ENCODE assay signal across 8 cellular contexts in the genomic region with DNA sequence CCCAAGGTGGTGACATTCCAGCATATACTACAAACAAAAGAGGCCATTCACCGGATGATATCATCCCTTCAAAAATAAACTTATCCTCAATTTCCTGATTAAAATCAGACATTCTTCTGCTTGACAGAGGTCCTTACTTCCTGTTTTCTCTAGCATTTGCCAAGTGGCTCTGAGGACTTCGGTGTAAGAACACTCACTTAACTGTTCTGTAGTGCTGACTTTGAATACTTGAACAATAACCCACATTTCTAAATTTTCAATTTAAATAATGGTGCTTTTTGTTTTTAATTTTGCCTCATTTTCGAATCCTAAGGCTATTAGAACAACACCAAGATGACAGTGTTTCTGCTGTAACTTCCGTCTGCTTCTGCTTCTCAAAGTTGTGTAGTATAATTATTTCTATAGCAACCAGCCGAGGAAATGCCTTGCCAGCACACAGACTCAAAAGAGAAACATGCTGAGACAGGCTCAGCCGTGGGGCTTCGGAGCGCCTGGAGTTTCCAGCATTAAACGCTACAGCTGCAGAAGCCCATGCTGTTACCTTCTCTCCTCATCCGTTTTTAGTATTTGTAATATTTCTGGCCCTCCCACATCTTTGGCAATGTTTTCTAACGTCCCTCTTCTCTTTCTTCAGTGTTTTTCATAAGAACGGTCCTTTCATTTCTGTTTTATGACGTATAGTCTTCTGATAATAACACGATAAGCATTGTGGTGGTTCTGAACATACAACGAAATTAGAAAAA. TPM values are rescaled to one million over a fixed set of nuclear protein-coding genes. Genes with fewer than 3 reads are reported as not detected.
DNase-seq lines count a peak whose midpoint lies in the region; ATAC-seq and TF ChIP-seq lines count a peak whose summit lies in the region.

No MANE protein-coding gene starts in this region.

- H3K4me3 Mint-ChIP-seq in CD14-positive monocyte (peak overlapping the region; percentile 89 to 94), neural crest cell (peak overlapping the region; percentile 69)

- DNase-seq in CD14-positive monocyte (ENCODE audit: low spot score), result peak; percentile 76
- DNase-seq in RPMI8226, result peak; percentile 91
- DNase-seq in activated effector memory CD4-positive, alpha-beta T cell treated with Interleukin-2 at 50 U/mL for 16 hours, result peak; percentile 53
- peak; percentile 91 for DNase-seq in fibroblast of pulmonary artery (ENCODE audit: low read depth)
- peak; percentile 33 for DNase-seq in neural crest cell (ENCODE audit: low read depth, low spot score)
- DNase-seq in stomach, result peak; percentile 61

- H3K9me3 ChIP-seq in stomach, result no peaks in the 10 kb centered on the region

- peak overlapping the region; percentile 95 to 98 (median 95) for H3K27ac Mint-ChIP-seq in CD14-positive monocyte
- H3K27ac Mint-ChIP-seq in neural crest cell (ENCODE audit: unreplicated experiment), result peak overlapping the region; percentile 78

- WGBS in stomach, 5 donors, result 2 to 6% (median 4%) methylated on average over 15 of the region's 15 CpGs

- TF ChIP-seq CTCF in CD14-positive monocyte (IDR thresholded peaks at IDR 0.05) (no peak), fibroblast of pulmonary artery (IDR thresholded peaks at IDR 0.05; ENCODE audit: low read length, missing control alignments) (no peak), neural crest cell (conservative IDR thresholded peaks at IDR 0.05) (no peak), stomach (IDR thresholded peaks at IDR 0.05) (no peak)

- H3K4me3 ChIP-seq in fibroblast of pulmonary artery (replicated peaks; ENCODE audit: low read depth, low read length), result peak overlapping the region; percentile 63
- peak overlapping the region; percentile 41 to 53 (median 46) for H3K4me3 ChIP-seq in stomach

- H3K36me3 Mint-ChIP-seq in CD14-positive monocyte (no peaks in the 10 kb centered on the region), neural crest cell (ENCODE audit: low read depth) (no peaks in the 10 kb centered on the region)

- H3K9me3 Mint-ChIP-seq in CD14-positive monocyte, result no peaks in the 10 kb centered on the region
- H3K9me3 Mint-ChIP-seq in neural crest cell, result no peaks in the 10 kb centered on the region

- intact Hi-C loops in CD14-positive monocyte (cut with micrococcal nuclease) (loop anchor here (2.0 to 5.0 kb wide), 2 partner anchors 17 to 40 kb away; no protein-coding TSS in a partner anchor), stomach (cut with DNase I; ENCODE audit: low total_unique reads) (no loop called here)

- peaks cover 0 to 22% (median 11%) of the 10 kb centered on the region in 4 donors for H3K4me1 ChIP-seq in stomach

- H3K27me3 Mint-ChIP-seq in CD14-positive monocyte (ENCODE audit: low read depth in 3 of 3), result peaks cover 0 to 3% (median 0%) of the 10 kb centered on the region in 3 donors
- H3K27me3 Mint-ChIP-seq in neural crest cell (ENCODE audit: low read depth), result no peaks in the 10 kb centered on the region

- no peaks in the 10 kb centered on the region for H3K27me3 ChIP-seq in stomach

- TF ChIP-seq EP300 in stomach (IDR thresholded peaks at IDR 0.05), result no peak

- peak overlapping the region; percentile 63 to 89 (median 80) for H3K27ac ChIP-seq in stomach

- TF ChIP-seq POLR2A in stomach (IDR thresholded peaks at IDR 0.05), result no peak

- ATAC-seq in GM19452 (IDR thresholded peaks at IDR 0.05; ENCODE audit: unreplicated experiment), result peak; percentile 94
- peak; percentile 85 for ATAC-seq in HG03565 (IDR thresholded peaks at IDR 0.05; ENCODE audit: unreplicated experiment)

- H3K4me1 Mint-ChIP-seq in CD14-positive monocyte (peaks cover 24% of the 10 kb centered on the region), neural crest cell (peaks cover 26% of the 10 kb centered on the region)

- no peaks in the 10 kb centered on the region for H3K36me3 ChIP-seq in stomach

RNA-seq across cellular contexts. Expression of gene ANXA1, which starts 19.5 kb away (rescaled TPM):
- polyA plus RNA-seq in CD14-positive monocyte (1,000 to 10,000 TPM in 1 of 2 donors, 100 to 1,000 TPM in 1; 992 to 1,157 TPM), stomach (1,000 to 10,000 TPM in 1 of 3 donors, 100 to 1,000 TPM in 2; 150 to 1,131 (median 155) TPM)
- total RNA-seq in neural crest cell (6.2 and 6.6 TPM in 2 replicates), stomach (100 to 1,000 TPM in 2 of 5 donors, 10 to 100 TPM in 3; 34.2 to 168 (median 67.4) TPM)

Comparison
In these comparisons a context has a peak if more than half of its experiments do, and no peak if none do; other contexts are left out.
1. Peak in every context shown above with its lines: DNase-seq, ATAC-seq, H3K4me3 ChIP-seq and H3K27ac ChIP-seq.
2. DNase-seq: peak in every context shown above with its lines; median percentile 91 in RPMI8226; 91 in fibroblast of pulmonary artery; 76 in CD14-positive monocyte; 61 in stomach; 53 in activated effector memory CD4-positive, alpha-beta T cell treated with Interleukin-2 at 50 U/mL for 16 hours; 33 in neural crest cell.